In the genomic region with DNA sequence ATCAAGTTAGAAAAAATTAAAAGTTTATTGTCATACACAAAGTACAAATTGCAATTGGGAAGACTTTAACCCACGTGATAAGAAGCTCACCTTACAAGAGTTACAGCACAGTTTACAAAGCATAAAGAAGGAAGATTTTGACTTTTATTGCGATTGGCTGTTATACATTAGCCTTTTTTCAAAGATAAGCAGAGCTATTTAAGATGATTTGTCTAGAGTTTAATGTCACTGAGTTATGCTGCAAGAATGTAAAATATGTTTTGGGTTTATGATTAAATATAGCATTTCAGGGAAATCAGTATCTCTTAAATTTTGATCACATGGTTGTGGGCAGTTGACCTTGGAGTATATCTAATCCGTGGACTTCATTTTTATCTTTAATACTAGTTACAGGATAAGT, we compare ENCODE assay signal across 22 cellular contexts.
DNase-seq lines count a peak whose midpoint lies in the region; TF ChIP-seq lines count a peak whose summit lies in the region.
"Had no signal": no experiment of that assay in that cellular context is flagged by ENCODE, and none has a peak within 500 bp of the region (broad histone marks: within the 10 kb centered on the region; RNA-seq: fewer than 3 reads in every experiment).

No MANE protein-coding gene starts in this region.

- 19 to 25% methylated on average over 3 of the region's 3 CpGs for WGBS in GM23248 (ENCODE audit: low coverage in 1 of 2, low lambda C conversion rate in 2 of 2, missing lambda C conversion rate in 2 of 2), 2 experiments
- 0% methylated on average over 3 of the region's 3 CpGs for WGBS in SK-N-SH (ENCODE audit: low lambda C conversion rate)

- H3K9me2 ChIP-seq in GM23248 (ENCODE audit: insufficient read depth) (no peaks in the 10 kb centered on the region), SK-N-SH (no peaks in the 10 kb centered on the region)

- DNase-seq in GM23248 = no peak
- DNase-seq in SK-N-SH = no peak
- DNase-seq in fibroblast of villous mesenchyme (ENCODE audit: low read depth) = peak; percentile 80
- DNase-seq in effector memory CD4-positive, alpha-beta T cell = no peak
- DNase-seq in NCI-H2196 (lab: John Stamatoyannopoulos, UW; ENCODE audit: unreplicated experiment) = no peak
- no peak for DNase-seq in caudate nucleus (lab: John Stamatoyannopoulos, UW)
- DNase-seq: activated CD4-positive, alpha-beta T cell treated with anti-CD3 and anti-CD28 coated beads for 4 hours; activated T-cell treated with anti-CD3 and anti-CD28 coated beads, Interleukin-2, amount 50 U/mL, for 72 hours; DMS53; effector memory CD8-positive, alpha-beta T cell; glutamatergic neuron; natural killer cell; NCI-H1105; NCI-H2081; NCI-H446; OCI-M1; ovary; right cardiac atrium; Right ventricle myocardium superior; stimulated activated CD4-positive, alpha-beta T cell treated with anti-CD3 and anti-CD28 coated beads, Interleukin-15, amount 100 ng/mL, for 24 hours; T-cell had no signal

- H3K27me3 ChIP-seq in GM23248 (replicated peaks; ENCODE audit: insufficient read depth) (no peaks in the 10 kb centered on the region), SK-N-SH (ENCODE audit: insufficient read depth) (no peaks in the 10 kb centered on the region), skeletal muscle satellite cell (ENCODE audit: control insufficient read depth, insufficient read depth, low read length) (no peaks in the 10 kb centered on the region)
- H3K27me3 ChIP-seq in effector memory CD4-positive, alpha-beta T cell (replicated peaks; ENCODE audit: control insufficient read depth, insufficient read depth, low read length, poor library complexity, severe bottlenecking) = no peaks in the 10 kb centered on the region
- H3K27me3 ChIP-seq: ovary had no signal

- H3K4me3 ChIP-seq in GM23248 = no peak overlapping the region
- no peak overlapping the region for H3K4me3 ChIP-seq in SK-N-SH (ENCODE audit: low read depth in 2 of 2, low read length in 1 of 2)
- H3K4me3 ChIP-seq in fibroblast of villous mesenchyme (ENCODE audit: low read depth, low read length) = no peak overlapping the region
- no peak overlapping the region for H3K4me3 ChIP-seq in skeletal muscle satellite cell (ENCODE audit: low read length)
- H3K4me3 ChIP-seq in effector memory CD4-positive, alpha-beta T cell (ENCODE audit: insufficient read depth, low read depth, low read length, poor library complexity, severe bottlenecking) = no peak overlapping the region
- H3K4me3 ChIP-seq: ovary had no signal

- H3K27ac ChIP-seq in GM23248 (no peak overlapping the region), SK-N-SH (ENCODE audit: low read depth in 2 of 2, low read length in 1 of 2) (no peak overlapping the region), caudate nucleus (ENCODE audit: low read depth, low read length) (no peak overlapping the region)
- no peak overlapping the region for H3K27ac ChIP-seq in effector memory CD4-positive, alpha-beta T cell (ENCODE audit: insufficient read depth, low read length, poor library complexity, severe bottlenecking)
- H3K27ac ChIP-seq: ovary had no signal

- no peaks in the 10 kb centered on the region for H3F3A ChIP-seq in GM23248 (ENCODE audit: insufficient read depth)
- H3F3A ChIP-seq in SK-N-SH (replicated peaks; ENCODE audit: insufficient read depth) = no peaks in the 10 kb centered on the region

- no peak for TF ChIP-seq RAD21 in SK-N-SH (IDR thresholded peaks at IDR 0.05; ENCODE audit: low read length)

- H3K4me1 ChIP-seq in GM23248 (ENCODE audit: insufficient read depth) = peaks cover 25% of the 10 kb centered on the region
- no peaks in the 10 kb centered on the region; a peak in 1 of 4 replicates for H3K4me1 ChIP-seq in SK-N-SH (ENCODE audit: control insufficient read depth in 1 of 2, insufficient read depth in 2 of 2, low read depth in 1 of 2, low read length in 1 of 2)
- peaks cover 18% of the 10 kb centered on the region for H3K4me1 ChIP-seq in skeletal muscle satellite cell (ENCODE audit: control insufficient read depth, insufficient read depth, low read length)
- H3K4me1 ChIP-seq in effector memory CD4-positive, alpha-beta T cell (ENCODE audit: control insufficient read depth, insufficient read depth, low read length, poor library complexity, severe bottlenecking) = no peaks in the 10 kb centered on the region

- H2AFZ ChIP-seq in GM23248 = peak overlapping the region; percentile 37; the same call in 1 of the 2 replicates
- H2AFZ ChIP-seq in SK-N-SH (ENCODE audit: low read depth) = peak overlapping the region; percentile 28; the same call in 1 of the 2 replicates

- H3K36me3 ChIP-seq in GM23248 (ENCODE audit: low read depth) = no peaks in the 10 kb centered on the region
- no peaks in the 10 kb centered on the region for H3K36me3 ChIP-seq in SK-N-SH (replicated peaks in 1 of 2; ENCODE audit: control insufficient read depth in 1 of 2, insufficient read depth in 2 of 2, low read length in 1 of 2)
- no peaks in the 10 kb centered on the region for H3K36me3 ChIP-seq in skeletal muscle satellite cell (ENCODE audit: insufficient read depth, low read length)
- no peaks in the 10 kb centered on the region for H3K36me3 ChIP-seq in effector memory CD4-positive, alpha-beta T cell (ENCODE audit: control insufficient read depth, insufficient read depth, low read length)
- H3K36me3 ChIP-seq: ovary had no signal

- CTCF ChIA-PET in SK-N-SH (lab: Yijun Ruan, JAX) = interaction anchor here (0.7 kb wide), 1 partner anchor 9 kb away, joined by 3 read pairs; no protein-coding TSS in a partner anchor

- no peaks in the 10 kb centered on the region for H3K9me3 ChIP-seq in GM23248 (ENCODE audit: low read depth)
- no peaks in the 10 kb centered on the region for H3K9me3 ChIP-seq in SK-N-SH
- no peaks in the 10 kb centered on the region for H3K9me3 ChIP-seq in skeletal muscle satellite cell (replicated peaks; ENCODE audit: low read length)
- no peaks in the 10 kb centered on the region for H3K9me3 ChIP-seq in effector memory CD4-positive, alpha-beta T cell (ENCODE audit: control insufficient read depth, low read length)
- H3K9me3 ChIP-seq: ovary had no signal

- peak overlapping the region; percentile 48 for H3K4me2 ChIP-seq in GM23248 (ENCODE audit: unreplicated experiment)
- no peak overlapping the region for H3K4me2 ChIP-seq in SK-N-SH
- peak overlapping the region; percentile 16 for H3K4me2 ChIP-seq in skeletal muscle satellite cell (ENCODE audit: low read length)

- H4K20me1 ChIP-seq in GM23248 (ENCODE audit: insufficient read depth) (no peaks in the 10 kb centered on the region), SK-N-SH (ENCODE audit: insufficient read depth) (no peaks in the 10 kb centered on the region)

- H3K79me2 ChIP-seq in GM23248 (ENCODE audit: insufficient read depth) (no peaks in the 10 kb centered on the region), SK-N-SH (ENCODE audit: insufficient read depth) (no peaks in the 10 kb centered on the region)

- POLR2A ChIA-PET in SK-N-SH (lab: Yijun Ruan, JAX) = no interaction called here

- H3K9ac ChIP-seq in GM23248 (no peak overlapping the region), SK-N-SH (no peak overlapping the region), skeletal muscle satellite cell (ENCODE audit: low read depth, low read length) (no peak overlapping the region)

- in situ Hi-C loops in GM23248 (cut with MboI) = no loop called here

- 0 out of 4 replicates have a peak, but pooled peaks of 1 of the 2 experiments have one; percentile 18 for TF ChIP-seq EP300 in SK-N-SH (IDR thresholded peaks at IDR 0.05; ENCODE audit: borderline replicate concordance in 1 of 2, low read depth in 1 of 2, low read length in 1 of 2)

- TF ChIP-seq CTCF in SK-N-SH (IDR thresholded peaks at IDR 0.05) (no peak), fibroblast of villous mesenchyme (IDR thresholded peaks at IDR 0.05; ENCODE audit: insufficient read depth, low read depth, low read length) (no peak)

TF ChIP-seq in SK-N-SH, 30 proteins besides CTCF, POLR2A, EP300 and RAD21 (continues in another document):
- TF ChIP-seq, protein P1, sequence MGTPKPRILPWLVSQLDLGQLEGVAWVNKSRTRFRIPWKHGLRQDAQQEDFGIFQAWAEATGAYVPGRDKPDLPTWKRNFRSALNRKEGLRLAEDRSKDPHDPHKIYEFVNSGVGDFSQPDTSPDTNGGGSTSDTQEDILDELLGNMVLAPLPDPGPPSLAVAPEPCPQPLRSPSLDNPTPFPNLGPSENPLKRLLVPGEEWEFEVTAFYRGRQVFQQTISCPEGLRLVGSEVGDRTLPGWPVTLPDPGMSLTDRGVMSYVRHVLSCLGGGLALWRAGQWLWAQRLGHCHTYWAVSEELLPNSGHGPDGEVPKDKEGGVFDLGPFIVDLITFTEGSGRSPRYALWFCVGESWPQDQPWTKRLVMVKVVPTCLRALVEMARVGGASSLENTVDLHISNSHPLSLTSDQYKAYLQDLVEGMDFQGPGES (IDR thresholded peaks at IDR 0.05; ENCODE audit: low read depth, low read length) = no peak
- TF ChIP-seq NFIC (IDR thresholded peaks at IDR 0.05; ENCODE audit: borderline replicate concordance) (no peak), FOXJ3 (CRISPR knock-in tag; IDR thresholded peaks at IDR 0.05) (no peak), SMC3 (IDR thresholded peaks at IDR 0.05; ENCODE audit: low read depth, low read length) (no peak), JUND (IDR thresholded peaks at IDR 0.05) (peak; percentile 33), POLR2AphosphoS5 (IDR thresholded peaks at IDR 0.05; ENCODE audit: low read depth, low read length) (no peak), FOSL2 (IDR thresholded peaks at IDR 0.05; ENCODE audit: borderline replicate concordance, low read depth) (0 out of 2 replicates have a peak, but pooled peaks have one; percentile 12), RXRA (IDR thresholded peaks at IDR 0.05; ENCODE audit: borderline replicate concordance, low read depth) (no peak), TEAD4 (IDR thresholded peaks at IDR 0.05; ENCODE audit: borderline replicate concordance, insufficient read depth) (0 out of 2 replicates have a peak, but pooled peaks have one; percentile 51)
- TF ChIP-seq, protein P2, sequence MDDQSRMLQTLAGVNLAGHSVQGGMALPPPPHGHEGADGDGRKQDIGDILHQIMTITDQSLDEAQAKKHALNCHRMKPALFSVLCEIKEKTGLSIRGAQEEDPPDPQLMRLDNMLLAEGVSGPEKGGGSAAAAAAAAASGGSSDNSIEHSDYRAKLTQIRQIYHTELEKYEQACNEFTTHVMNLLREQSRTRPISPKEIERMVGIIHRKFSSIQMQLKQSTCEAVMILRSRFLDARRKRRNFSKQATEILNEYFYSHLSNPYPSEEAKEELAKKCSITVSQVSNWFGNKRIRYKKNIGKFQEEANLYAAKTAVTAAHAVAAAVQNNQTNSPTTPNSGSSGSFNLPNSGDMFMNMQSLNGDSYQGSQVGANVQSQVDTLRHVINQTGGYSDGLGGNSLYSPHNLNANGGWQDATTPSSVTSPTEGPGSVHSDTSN (IDR thresholded peaks at IDR 0.05) = peak; percentile 57
- TF ChIP-seq, protein P3, sequence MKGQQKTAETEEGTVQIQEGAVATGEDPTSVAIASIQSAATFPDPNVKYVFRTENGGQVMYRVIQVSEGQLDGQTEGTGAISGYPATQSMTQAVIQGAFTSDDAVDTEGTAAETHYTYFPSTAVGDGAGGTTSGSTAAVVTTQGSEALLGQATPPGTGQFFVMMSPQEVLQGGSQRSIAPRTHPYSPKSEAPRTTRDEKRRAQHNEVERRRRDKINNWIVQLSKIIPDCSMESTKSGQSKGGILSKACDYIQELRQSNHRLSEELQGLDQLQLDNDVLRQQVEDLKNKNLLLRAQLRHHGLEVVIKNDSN (IDR thresholded peaks at IDR 0.05; ENCODE audit: borderline replicate concordance, low read depth) = no peak
